ENCODE assay signal across 1 cellular context in the genomic region with DNA sequence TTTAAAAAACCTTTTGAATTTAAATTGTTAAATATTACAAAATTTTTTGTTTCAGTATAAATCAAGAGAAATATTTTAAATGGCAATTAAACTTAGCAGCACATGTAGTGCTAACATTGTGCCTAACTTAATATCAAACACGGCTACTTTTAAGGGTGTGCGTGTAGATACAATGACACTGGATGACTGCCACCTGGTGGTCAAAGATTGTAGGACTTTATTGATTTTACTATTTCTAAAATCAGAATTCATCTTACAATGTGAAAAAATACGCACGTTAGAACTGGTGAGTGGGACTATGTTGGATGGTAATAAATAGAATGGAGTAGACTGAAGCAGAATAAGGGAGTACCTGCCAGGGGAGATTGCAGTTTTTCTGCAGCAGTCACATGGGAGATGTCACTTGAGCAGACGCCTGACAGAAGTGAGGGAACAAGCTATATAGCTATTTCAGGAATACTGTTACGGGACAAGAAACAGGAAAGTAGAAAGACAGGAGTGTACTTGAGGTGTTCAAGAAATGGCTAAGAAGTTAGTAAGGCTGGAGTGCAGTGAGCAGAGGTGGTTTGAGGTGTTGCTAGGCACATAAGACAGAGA.
TF ChIP-seq lines count a peak whose summit lies in the region.

No MANE protein-coding gene starts in this region.

TF ChIP-seq in Ishikawa, 13 proteins besides CTCF, POLR2A, EP300 and RAD21 (continued from another document):
- no peak for TF ChIP-seq TAF1 (IDR thresholded peaks at IDR 0.05; ENCODE audit: low read depth)
- no peak for TF ChIP-seq NFIC (IDR thresholded peaks at IDR 0.05)
- no peak for TF ChIP-seq USF1 (IDR thresholded peaks at IDR 0.05)
